16 cellular contexts compared by ENCODE assay signal in the genomic region with DNA sequence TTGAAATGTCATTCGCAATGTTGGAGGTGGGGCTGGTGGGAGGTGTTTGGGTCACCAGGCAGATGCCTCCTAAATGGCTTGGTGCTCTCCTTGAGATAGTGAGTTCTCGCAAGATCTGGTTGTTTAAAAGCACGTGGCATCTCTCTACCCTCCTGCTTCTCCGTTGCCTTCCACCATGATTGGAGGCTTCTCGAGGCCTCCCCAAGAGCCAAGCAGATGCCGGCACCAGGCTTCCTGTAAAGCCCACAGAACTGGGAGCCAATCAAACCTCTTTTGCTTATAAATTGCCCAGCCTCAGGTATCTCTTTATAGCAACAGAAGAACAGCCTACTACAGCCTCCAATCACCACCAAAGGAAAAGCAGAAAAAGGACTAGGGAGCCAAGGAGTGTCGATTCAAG.
DNase-seq lines count a peak whose midpoint lies in the region; ATAC-seq lines count a peak whose summit lies in the region.
"Had no signal": no experiment of that assay in that cellular context is flagged by ENCODE, and none has a peak within 500 bp of the region (broad histone marks: within the 10 kb centered on the region; RNA-seq: fewer than 3 reads in every experiment).

No MANE protein-coding gene starts in this region.

- peaks cover 5% of the 10 kb centered on the region for H3K9me3 ChIP-seq in BLaER1
- no peaks in the 10 kb centered on the region for H3K9me3 ChIP-seq in CD4-positive, alpha-beta memory T cell (ENCODE audit: control insufficient read depth in 1 of 2, low read length in 2 of 2)
- H3K9me3 ChIP-seq in naive thymus-derived CD4-positive, alpha-beta T cell (ENCODE audit: control insufficient read depth in 2 of 3, low read length in 3 of 3), result no peaks in the 10 kb centered on the region
- H3K9me3 ChIP-seq: gastrocnemius medialis, testis had no signal

- DNase-seq in CD4-positive, alpha-beta memory T cell, result no peak
- DNase-seq in naive thymus-derived CD4-positive, alpha-beta T cell, result peak in 1 of 9 donors; percentile 13
- DNase-seq in NCI-H524 treated with DMSO at 0.1 percent for 48 hours (lab: John Stamatoyannopoulos, UW), result no peak
- DNase-seq in hepatic stellate cell (ENCODE audit: low spot score), result no peak
- DNase-seq: activated effector memory CD4-positive, alpha-beta T cell treated with Interleukin-2 at 50 U/mL for 16 hours; DMS153; gastrocnemius medialis; H7; left cardiac atrium; OCI-M1; SHP77 treated with DMSO at 0.1 percent for 48 hours; testis had no signal

- peak overlapping the region in 3 of 8 donors; percentile 36 to 81 (median 47) for H3K4me3 Mint-ChIP-seq in CD4-positive, alpha-beta memory T cell
- no peak overlapping the region for H3K4me3 Mint-ChIP-seq in activated T-helper 17 cell treated with anti-CD3 and anti-CD28 coated beads, Interleukin-2, amount 50 U/mL, for 72 hours
- H3K4me3 Mint-ChIP-seq in naive thymus-derived CD4-positive, alpha-beta T cell, result peak overlapping the region in 3 of 10 donors; percentile 7 to 45 (median 33)

- no peaks in the 10 kb centered on the region for H3K36me3 ChIP-seq in BLaER1
- no peaks in the 10 kb centered on the region for H3K36me3 ChIP-seq in CD4-positive, alpha-beta memory T cell (ENCODE audit: insufficient read depth, low read length)
- peaks cover 0 to 19% (median 0%) of the 10 kb centered on the region in 3 experiments for H3K36me3 ChIP-seq in naive thymus-derived CD4-positive, alpha-beta T cell (ENCODE audit: control insufficient read depth in 2 of 3, insufficient read depth in 3 of 3, low read length in 3 of 3)
- H3K36me3 ChIP-seq: gastrocnemius medialis had no signal

- peaks cover 1 to 5% of the 10 kb centered on the region in 2 donors for H3K27me3 Mint-ChIP-seq in CD4-positive, alpha-beta memory T cell
- no peaks in the 10 kb centered on the region for H3K27me3 Mint-ChIP-seq in activated T-helper 17 cell treated with anti-CD3 and anti-CD28 coated beads, Interleukin-2, amount 50 U/mL, for 72 hours
- H3K27me3 Mint-ChIP-seq in naive thymus-derived CD4-positive, alpha-beta T cell, result peaks cover 0 to 1% (median 0%) of the 10 kb centered on the region in 5 donors

- peaks cover 20 to 52% (median 41%) of the 10 kb centered on the region in 4 donors for H3K4me1 Mint-ChIP-seq in CD4-positive, alpha-beta memory T cell
- peaks cover 19% of the 10 kb centered on the region for H3K4me1 Mint-ChIP-seq in activated T-helper 17 cell treated with anti-CD3 and anti-CD28 coated beads, Interleukin-2, amount 50 U/mL, for 72 hours
- peaks cover 9 to 66% (median 42%) of the 10 kb centered on the region in 7 donors for H3K4me1 Mint-ChIP-seq in naive thymus-derived CD4-positive, alpha-beta T cell

- peaks cover 51% of the 10 kb centered on the region for H3K4me1 ChIP-seq in BLaER1
- H3K4me1 ChIP-seq in CD4-positive, alpha-beta memory T cell (ENCODE audit: insufficient read depth, low read length), result peaks cover 42% of the 10 kb centered on the region
- H3K4me1 ChIP-seq in naive thymus-derived CD4-positive, alpha-beta T cell (ENCODE audit: control insufficient read depth in 2 of 2, insufficient read depth in 2 of 2, low read length in 2 of 2), result peaks cover 13 to 31% of the 10 kb centered on the region in 2 donors
- H3K4me1 ChIP-seq: gastrocnemius medialis had no signal

- POLR2A ChIA-PET in CD4-positive, alpha-beta memory T cell (lab: Charles Lee; ENCODE audit: partially characterized antibody), result interaction anchor here (2.3 to 6.0 kb wide), 2 partner anchors 13 to 50 kb away, joined by 8 to 64 read pairs; no protein-coding TSS in a partner anchor
- POLR2A ChIA-PET in naive thymus-derived CD4-positive, alpha-beta T cell (lab: Charles Lee), result interaction anchor here (5.3 kb wide), 1 partner anchor 13 kb away, joined by 35 read pairs; no protein-coding TSS in a partner anchor

- peaks cover 0 to 9% (median 3%) of the 10 kb centered on the region in 8 donors for H3K9me3 Mint-ChIP-seq in CD4-positive, alpha-beta memory T cell
- peaks cover 9% of the 10 kb centered on the region for H3K9me3 Mint-ChIP-seq in activated T-helper 17 cell treated with anti-CD3 and anti-CD28 coated beads, Interleukin-2, amount 50 U/mL, for 72 hours
- peaks cover 0 to 9% (median 2%) of the 10 kb centered on the region in 11 donors for H3K9me3 Mint-ChIP-seq in naive thymus-derived CD4-positive, alpha-beta T cell

- H3K4me3 ChIP-seq in BLaER1, result no peak overlapping the region
- no peak overlapping the region for H3K4me3 ChIP-seq in CD4-positive, alpha-beta memory T cell (ENCODE audit: low read length in 2 of 2)
- no peak overlapping the region for H3K4me3 ChIP-seq in naive thymus-derived CD4-positive, alpha-beta T cell (ENCODE audit: low read length)
- H3K4me3 ChIP-seq: gastrocnemius medialis, GM12878, testis had no signal

- H3K27ac ChIP-seq in BLaER1, result no peak overlapping the region
- no peak overlapping the region for H3K27ac ChIP-seq in CD4-positive, alpha-beta memory T cell (ENCODE audit: low read depth, low read length)
- H3K27ac ChIP-seq in naive thymus-derived CD4-positive, alpha-beta T cell (ENCODE audit: low read depth, low read length), result no peak overlapping the region
- H3K27ac ChIP-seq: gastrocnemius medialis, testis had no signal

- no peaks in the 10 kb centered on the region for H4K20me1 ChIP-seq in BLaER1

- no peaks in the 10 kb centered on the region for H3K27me3 ChIP-seq in BLaER1
- no peaks in the 10 kb centered on the region for H3K27me3 ChIP-seq in CD4-positive, alpha-beta memory T cell (ENCODE audit: insufficient read depth, low read length)
- H3K27me3 ChIP-seq in naive thymus-derived CD4-positive, alpha-beta T cell (ENCODE audit: control insufficient read depth in 2 of 2, insufficient read depth in 2 of 2, low read length in 2 of 2), result no peaks in the 10 kb centered on the region
- H3K27me3 ChIP-seq: gastrocnemius medialis, testis had no signal

- H3K9ac ChIP-seq in BLaER1, result no peak overlapping the region

- intact Hi-C loops in CD4-positive, alpha-beta memory T cell (cut with micrococcal nuclease), result no loop called here
- intact Hi-C loops in naive thymus-derived CD4-positive, alpha-beta T cell (cut with micrococcal nuclease), result loop anchor here in 1 of 2 donors (5.0 kb wide), 1 partner anchor 52 kb away; no protein-coding TSS in a partner anchor

- peak overlapping the region; percentile 81 for H3K4me2 ChIP-seq in BLaER1

- H3K27ac Mint-ChIP-seq in CD4-positive, alpha-beta memory T cell, result peak overlapping the region in 6 of 7 donors; percentile 36 to 95 (median 76)
- H3K27ac Mint-ChIP-seq in activated T-helper 17 cell treated with anti-CD3 and anti-CD28 coated beads, Interleukin-2, amount 50 U/mL, for 72 hours, result peak overlapping the region; percentile 16
- H3K27ac Mint-ChIP-seq in naive thymus-derived CD4-positive, alpha-beta T cell, result peak overlapping the region in 5 of 9 donors; percentile 68 to 100 (median 88)

- H3K36me3 Mint-ChIP-seq in CD4-positive, alpha-beta memory T cell, result peaks cover 8 to 13% of the 10 kb centered on the region in 2 donors
- H3K36me3 Mint-ChIP-seq in activated T-helper 17 cell treated with anti-CD3 and anti-CD28 coated beads, Interleukin-2, amount 50 U/mL, for 72 hours (ENCODE audit: low read depth), result no peaks in the 10 kb centered on the region
- peaks cover 16 to 59% (median 30%) of the 10 kb centered on the region in 5 donors for H3K36me3 Mint-ChIP-seq in naive thymus-derived CD4-positive, alpha-beta T cell

- ATAC-seq in activated T-helper 17 cell treated with anti-CD3 and anti-CD28 coated beads, Interleukin-2, amount 50 U/mL, for 72 hours (replicated peaks), result no peak
- no peak for ATAC-seq in naive thymus-derived CD4-positive, alpha-beta T cell
- ATAC-seq in esophagus mucosa, result no peak
- ATAC-seq: gastrocnemius medialis, GM12878, left cardiac atrium had no signal

- CTCF ChIA-PET in CD4-positive, alpha-beta memory T cell (lab: Charles Lee; ENCODE audit: partially characterized antibody), result interaction anchor here (1.2 kb wide), 1 partner anchor 8 kb away, joined by 3 read pairs; no protein-coding TSS in a partner anchor
- CTCF ChIA-PET in naive thymus-derived CD4-positive, alpha-beta T cell (lab: Charles Lee), result no interaction called here

Comparison
In these comparisons a context has a peak if more than half of its experiments do, and no peak if none do; other contexts are left out.
1. H3K27ac Mint-ChIP-seq: peak in every context shown above with its lines; median percentile 88 in naive thymus-derived CD4-positive, alpha-beta T cell; 76 in CD4-positive, alpha-beta memory T cell; 16 in activated T-helper 17 cell treated with anti-CD3 and anti-CD28 coated beads, Interleukin-2, amount 50 U/mL, for 72 hours.